ENCODE assay signal across 1 cellular context in genomic region chr1:89905391-89906058, GRCh38.
TF ChIP-seq lines count a peak whose summit lies in the region.

No MANE protein-coding gene starts in this region.

TF ChIP-seq in HepG2, 621 proteins besides CTCF, POLR2A, EP300 and RAD21 (continued from another document):
- TF ChIP-seq ZNF407 (CRISPR knock-in tag; IDR thresholded peaks at IDR 0.05; ENCODE audit: not compliant biosample characterization): no peak
